7 cellular contexts compared by ENCODE assay signal in genomic region chr7:13990319-13990983, GRCh38. TPM values are rescaled to one million over a fixed set of nuclear protein-coding genes. Genes with fewer than 3 reads are reported as not detected.
DNase-seq lines count a peak whose midpoint lies in the region; ATAC-seq, FAIRE-seq and TF ChIP-seq lines count a peak whose summit lies in the region.

No MANE protein-coding gene starts in this region.

- H4K5ac ChIP-seq in H1 (ENCODE audit: insufficient read length, low read depth, low read length) = no peak overlapping the region

- H4K91ac ChIP-seq in H1 (replicated peaks; ENCODE audit: insufficient read length, low read length) = peak overlapping the region; percentile 35

- H3K36me3 ChIP-seq in H1 (ENCODE audit: control insufficient read depth in 2 of 4, insufficient read depth in 4 of 4, low read length in 3 of 4) = peaks cover 0 to 7% (median 0%) of the 10 kb centered on the region in 4 experiments; a peak in 1 of 8 replicates
- no peaks in the 10 kb centered on the region for H3K36me3 ChIP-seq in lower lobe of right lung
- no peaks in the 10 kb centered on the region for H3K36me3 ChIP-seq in thymus (ENCODE audit: control insufficient read depth, insufficient read depth)

- no peak overlapping the region for H3K14ac ChIP-seq in H1 (ENCODE audit: insufficient read length)

- peak overlapping the region; percentile 8 for H2BK120ac ChIP-seq in H1 (replicated peaks; ENCODE audit: low read depth, low read length)

- DNase-seq in GM13977 (ENCODE audit: low spot score) (peak; percentile 14), NCI-H1417 (lab: John Stamatoyannopoulos, UW) (peak; percentile 77 to 90 (median 78)), SW 1271 (lab: John Stamatoyannopoulos, UW) (peak; percentile 64 to 79), H1 (ENCODE audit: low read depth in 1 of 2, low spot score in 2 of 2) (peak in 1 of 2 experiments; percentile 80), lower lobe of right lung (peak; percentile 60)

- H3K4me1 ChIP-seq in H1 (replicated peaks in 1 of 4; ENCODE audit: control insufficient read depth in 3 of 4, insufficient read depth in 4 of 4, low read length in 3 of 4) (peaks cover 0 to 3% (median 2%) of the 10 kb centered on the region in 4 experiments; a peak in 4 of 7 replicates), lower lobe of right lung (peaks cover 4% of the 10 kb centered on the region), thymus (ENCODE audit: control insufficient read depth, insufficient read depth, low read length) (peaks cover 4% of the 10 kb centered on the region)

- CTCF ChIA-PET in H1 (lab: Charles Lee; ENCODE audit: partially characterized antibody) = interaction anchor here (0.5 to 2.1 kb wide), 13 partner anchors 8 to 745 kb away, joined by 3 to 11 read pairs (median 5); no protein-coding TSS in a partner anchor

- H2BK20ac ChIP-seq in H1 (ENCODE audit: low read length) = no peak overlapping the region; the same call in 1 of the 2 replicates

- peak; percentile 47 to 84 for TF ChIP-seq POLR2A in H1 (IDR thresholded peaks at IDR 0.05; ENCODE audit: control extremely low read depth in 1 of 2, low read depth in 2 of 2, low read length in 2 of 2)

- POLR2A ChIA-PET in H1 (lab: Charles Lee; ENCODE audit: partially characterized antibody) = interaction anchor here (0.6 to 4.1 kb wide), 16 partner anchors 9 to 468 kb away, joined by 3 to 48 read pairs (median 5); no protein-coding TSS in a partner anchor

- peak overlapping the region; percentile 89 for H2BK15ac ChIP-seq in H1 (ENCODE audit: low read length)

- H3K4ac ChIP-seq in H1 (replicated peaks; ENCODE audit: insufficient read length, low read depth, low read length) = peak overlapping the region; percentile 33

- peaks cover 14% of the 10 kb centered on the region for H3K23me2 ChIP-seq in H1 (ENCODE audit: low read depth, low read length)

- 0 out of 3 replicates have a peak, but pooled peaks of 1 of the 2 experiments have one; percentile 23 for TF ChIP-seq EP300 in H1 (IDR thresholded peaks at IDR 0.05; ENCODE audit: borderline replicate concordance in 1 of 2, low read depth in 2 of 2, low read length in 2 of 2)

- peak overlapping the region; percentile 12 for H3K56ac ChIP-seq in H1 (replicated peaks; ENCODE audit: insufficient read length, low read depth, low read length)

- no peaks in the 10 kb centered on the region for H4K20me1 ChIP-seq in H1 (replicated peaks in 1 of 2; ENCODE audit: control insufficient read depth in 1 of 2, insufficient read depth in 2 of 2, low read length in 2 of 2)

- in situ Hi-C loops in GM13977 (cut with MboI; ENCODE audit: low pct_unique_long_range_greater_than_20kb, low sequenced_read_pairs, unreplicated experiment) = no loop called here

- H3K9me3 ChIP-seq in H1 (ENCODE audit: insufficient read depth in 2 of 2, low read depth in 1 of 2, low read length in 1 of 2) = no peaks in the 10 kb centered on the region
- no peaks in the 10 kb centered on the region for H3K9me3 ChIP-seq in lower lobe of right lung
- H3K9me3 ChIP-seq in thymus (ENCODE audit: control insufficient read depth) = no peaks in the 10 kb centered on the region

- H3K79me1 ChIP-seq in H1 (ENCODE audit: low read depth, low read length) = no peaks in the 10 kb centered on the region

- H3K23ac ChIP-seq in H1 (ENCODE audit: insufficient read length) = no peak overlapping the region

- H3K27me3 ChIP-seq in H1 (replicated peaks in 1 of 4; ENCODE audit: control insufficient read depth in 3 of 4, extremely low read depth in 1 of 4, insufficient read depth in 3 of 4, low read length in 3 of 4) (no peaks in the 10 kb centered on the region), lower lobe of right lung (ENCODE audit: low read depth) (peaks cover 4% of the 10 kb centered on the region), thymus (ENCODE audit: control insufficient read depth, insufficient read depth) (peaks cover 4% of the 10 kb centered on the region)

- peak overlapping the region; percentile 27; the same call in 1 of the 2 replicates for H2AK5ac ChIP-seq in H1 (ENCODE audit: low read depth, low read length)

- peaks cover 0 to 28% of the 10 kb centered on the region in 2 experiments; a peak in 2 of 4 replicates for H3K79me2 ChIP-seq in H1 (ENCODE audit: control insufficient read depth in 1 of 2, insufficient read depth in 2 of 2, low read length in 2 of 2)

- no peak overlapping the region for H4K8ac ChIP-seq in H1 (ENCODE audit: extremely low read depth, insufficient read depth, low read length)

- H3K27ac ChIP-seq in H1 (ENCODE audit: low read depth, low read length) (peak overlapping the region; percentile 76), lower lobe of right lung (peak overlapping the region; percentile 87), thymus (ENCODE audit: low read depth) (peak overlapping the region; percentile 76)

- FAIRE-seq in H1 (lab: Jason Lieb, UNC) = peak; percentile 87

- 2% methylated on average over 24 of the region's 24 CpGs; no CpG with 5 or more reads in 1 of the 2 experiments for WGBS in H1 (ENCODE audit: extremely low coverage in 1 of 2, insufficient coverage in 1 of 2, insufficient read length in 1 of 2, insufficient replicate concordance in 2 of 2, low coverage in 1 of 2, low lambda C conversion rate in 2 of 2, missing lambda C conversion rate in 1 of 2), 2 experiments
- under 1% methylated on average over 24 of the region's 24 CpGs for WGBS in thymus

- no peak for TF ChIP-seq RAD21 in H1 (IDR thresholded peaks at IDR 0.05 in 1 of 2, conservative IDR thresholded peaks at IDR 0.05 in 1 of 2; ENCODE audit: low read depth in 2 of 2, low read length in 2 of 2)

- H3K4me2 ChIP-seq in H1 (ENCODE audit: insufficient read depth in 1 of 2, low read depth in 2 of 2, low read length in 2 of 2) = peak overlapping the region; percentile 86 to 99

- intact Hi-C loops in lower lobe of right lung (cut with DNase I) = no loop called here

- peak overlapping the region; percentile 35 to 87 (median 78) for H3K9ac ChIP-seq in H1 (replicated peaks in 1 of 4; ENCODE audit: extremely low read depth in 1 of 4, low read depth in 3 of 4, low read length in 3 of 4)

- peak overlapping the region; percentile 68; the same call in 1 of the 2 replicates for H2AFZ ChIP-seq in H1 (ENCODE audit: low read length)

- ATAC-seq in HG02678 (IDR thresholded peaks at IDR 0.05; ENCODE audit: unreplicated experiment) = peak; percentile 34
- ATAC-seq in lower lobe of right lung = peak; percentile 68 to 73

- peak overlapping the region; percentile 94 for H2BK5ac ChIP-seq in H1 (ENCODE audit: low read depth, low read length)

- peak overlapping the region; percentile 91; the same call in 1 of the 2 replicates for H3K18ac ChIP-seq in H1 (ENCODE audit: extremely low read depth, low read length)

- TF ChIP-seq CTCF in GM13977 (IDR thresholded peaks at IDR 0.05; ENCODE audit: extremely low read depth, insufficient read depth, missing control alignments) = no peak
- TF ChIP-seq CTCF in H1 (IDR thresholded peaks at IDR 0.05; ENCODE audit: control extremely low read depth in 1 of 3, insufficient read depth in 1 of 3, low read depth in 1 of 3, low read length in 3 of 3) = no peak
- no peak for TF ChIP-seq CTCF in lower lobe of right lung (IDR thresholded peaks at IDR 0.05)

- peak overlapping the region; percentile 75 to 85 (median 78) for H3K4me3 ChIP-seq in H1 (ENCODE audit: extremely low read depth in 1 of 4, insufficient read depth in 2 of 4, low read depth in 3 of 4, low read length in 4 of 4)
- peak overlapping the region; percentile 65 for H3K4me3 ChIP-seq in lower lobe of right lung
- peak overlapping the region; percentile 45 for H3K4me3 ChIP-seq in thymus (ENCODE audit: low read length)

- H2BK12ac ChIP-seq in H1 (ENCODE audit: low read depth, low read length) = peak overlapping the region; percentile 62

TF ChIP-seq in H1, 55 proteins besides CTCF, POLR2A, EP300 and RAD21 (continues in another document):
- TF ChIP-seq ASH2L (IDR thresholded peaks at IDR 0.05; ENCODE audit: low read length) = peak; percentile 81
- peak; percentile 55 for TF ChIP-seq CREB1 (IDR thresholded peaks at IDR 0.05)
- TF ChIP-seq CTBP2 (IDR thresholded peaks at IDR 0.05; ENCODE audit: borderline replicate concordance, insufficient read depth, insufficient read length, low read length) = no peak
- TF ChIP-seq GABPA (IDR thresholded peaks at IDR 0.05; ENCODE audit: borderline replicate concordance, insufficient read depth, low read length) = no peak
- TF ChIP-seq PHF8 (conservative IDR thresholded peaks at IDR 0.05; ENCODE audit: low read depth, low read length) = peak; percentile 37
- peak; percentile 88 for TF ChIP-seq POLR2AphosphoS5 (IDR thresholded peaks at IDR 0.05; ENCODE audit: low read depth, low read length)
- 0 out of 2 replicates have a peak, but pooled peaks have one; percentile 8 for TF ChIP-seq YY1 (IDR thresholded peaks at IDR 0.05; ENCODE audit: low read depth, low read length)
- peak in 1 of 2 experiments; percentile 66; a peak in 2 of 4 replicates for TF ChIP-seq SIN3A (conservative IDR thresholded peaks at IDR 0.05 in 1 of 2, IDR thresholded peaks at IDR 0.05 in 1 of 2; ENCODE audit: low read depth in 1 of 2, low read length in 2 of 2)
- TF ChIP-seq RBBP5 (IDR thresholded peaks at IDR 0.05; ENCODE audit: borderline replicate concordance, low read depth, low read length) = peak; percentile 64
- TF ChIP-seq GTF2F1 (IDR thresholded peaks at IDR 0.05; ENCODE audit: borderline replicate concordance, low read depth, low read length) = 0 out of 2 replicates have a peak, but pooled peaks have one; percentile 30
- peak; percentile 73 for TF ChIP-seq TAF1 (IDR thresholded peaks at IDR 0.05; ENCODE audit: low read depth, low read length)

RNA-seq across cellular contexts. Expression of gene ETV1, which starts 1.0 kb away (rescaled TPM):
- total RNA-seq in H1 (2021; fragmentation: NEBNext Ultra II Directional; extraction: Animal tissue kit (Norgen Biotek cat#: 25700)) = 87.5 and 91.2 TPM in 2 replicates
- polyA plus RNA-seq in H1 (2011; rRNA removed) (58.3 and 63.2 TPM in 2 replicates), thymus (3.5 TPM)
- 53.4 TPM for polyA plus RNA-seq in H1 (2011; cell fraction: cytosol; rRNA removed)
- 127 TPM for polyA plus RNA-seq in H1 (2011; cell fraction: nucleus; rRNA removed)
- 33.2 to 48.2 TPM (median 44.6 TPM) in 4 replicates for polyA plus RNA-seq in H1 (2012, experiment 1 of 2)
- polyA plus RNA-seq in H1 (2012, experiment 2 of 2) = 3.6 TPM
- polyA plus RNA-seq in H1 (2013, experiment 1 of 2) = 84.8 TPM
- polyA plus RNA-seq in H1 (2013, experiment 2 of 2) = 80.7 TPM
- 109 and 115 TPM in 2 replicates for polyA minus RNA-seq in H1 (2011; rRNA and poly(A)+ RNA removed)
- polyA minus RNA-seq in H1 (2011; cell fraction: cytosol; rRNA and poly(A)+ RNA removed) = 51.9 TPM
- polyA minus RNA-seq in H1 (2011; cell fraction: nucleus; rRNA and poly(A)+ RNA removed) = 97.7 TPM
- total RNA-seq in lower lobe of right lung = 89.0 TPM
